ENCODE assay signal across 1 cellular context in the genomic region with DNA sequence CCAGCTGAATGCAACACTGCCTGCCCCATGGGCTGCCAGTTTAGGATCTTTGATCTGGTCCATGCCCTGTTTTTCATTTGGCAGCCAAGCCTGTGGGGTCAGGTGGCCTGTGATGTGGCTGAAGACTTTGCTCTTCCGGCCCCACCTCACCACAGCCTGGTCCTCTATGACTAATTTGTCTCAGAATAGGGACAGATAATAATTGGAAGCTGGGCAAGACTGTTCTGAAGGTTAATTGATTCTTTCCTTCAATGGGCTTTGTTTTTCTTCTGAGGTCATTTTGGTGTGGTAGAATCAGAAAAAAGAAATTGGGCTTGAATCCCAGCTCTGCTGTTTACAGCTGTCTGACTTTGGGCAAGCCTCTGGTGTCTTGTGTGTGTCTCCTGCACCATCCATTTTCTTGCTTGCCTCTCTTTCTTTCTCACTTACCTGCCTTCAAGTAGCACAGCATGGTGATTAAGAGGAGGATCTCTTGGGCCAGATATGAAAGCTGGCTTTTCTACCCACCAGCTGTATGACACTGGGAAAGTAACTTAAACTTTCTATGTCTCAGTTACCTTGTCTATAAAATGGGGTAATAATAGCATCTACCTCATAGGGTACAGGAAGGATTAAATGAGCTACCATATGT.
TF ChIP-seq lines count a peak whose summit lies in the region.

No MANE protein-coding gene starts in this region.

TF ChIP-seq in HepG2, 621 proteins besides CTCF, POLR2A, EP300 and RAD21 (continued from another document and continues in another):
- no peak for TF ChIP-seq ZNF879 (CRISPR knock-in tag; IDR thresholded peaks at IDR 0.05)
- no peak; the same call in 1 of the 2 replicates for TF ChIP-seq ELF1 (CRISPR knock-in tag; IDR thresholded peaks at IDR 0.05)
- peak; percentile 51 for TF ChIP-seq SAP130 (CRISPR knock-in tag; IDR thresholded peaks at IDR 0.05; ENCODE audit: low read depth)
- peak; percentile 15; the same call in 1 of the 2 replicates for TF ChIP-seq ZNF644 (CRISPR knock-in tag; IDR thresholded peaks at IDR 0.05; ENCODE audit: low read depth)
- TF ChIP-seq, protein P1, sequence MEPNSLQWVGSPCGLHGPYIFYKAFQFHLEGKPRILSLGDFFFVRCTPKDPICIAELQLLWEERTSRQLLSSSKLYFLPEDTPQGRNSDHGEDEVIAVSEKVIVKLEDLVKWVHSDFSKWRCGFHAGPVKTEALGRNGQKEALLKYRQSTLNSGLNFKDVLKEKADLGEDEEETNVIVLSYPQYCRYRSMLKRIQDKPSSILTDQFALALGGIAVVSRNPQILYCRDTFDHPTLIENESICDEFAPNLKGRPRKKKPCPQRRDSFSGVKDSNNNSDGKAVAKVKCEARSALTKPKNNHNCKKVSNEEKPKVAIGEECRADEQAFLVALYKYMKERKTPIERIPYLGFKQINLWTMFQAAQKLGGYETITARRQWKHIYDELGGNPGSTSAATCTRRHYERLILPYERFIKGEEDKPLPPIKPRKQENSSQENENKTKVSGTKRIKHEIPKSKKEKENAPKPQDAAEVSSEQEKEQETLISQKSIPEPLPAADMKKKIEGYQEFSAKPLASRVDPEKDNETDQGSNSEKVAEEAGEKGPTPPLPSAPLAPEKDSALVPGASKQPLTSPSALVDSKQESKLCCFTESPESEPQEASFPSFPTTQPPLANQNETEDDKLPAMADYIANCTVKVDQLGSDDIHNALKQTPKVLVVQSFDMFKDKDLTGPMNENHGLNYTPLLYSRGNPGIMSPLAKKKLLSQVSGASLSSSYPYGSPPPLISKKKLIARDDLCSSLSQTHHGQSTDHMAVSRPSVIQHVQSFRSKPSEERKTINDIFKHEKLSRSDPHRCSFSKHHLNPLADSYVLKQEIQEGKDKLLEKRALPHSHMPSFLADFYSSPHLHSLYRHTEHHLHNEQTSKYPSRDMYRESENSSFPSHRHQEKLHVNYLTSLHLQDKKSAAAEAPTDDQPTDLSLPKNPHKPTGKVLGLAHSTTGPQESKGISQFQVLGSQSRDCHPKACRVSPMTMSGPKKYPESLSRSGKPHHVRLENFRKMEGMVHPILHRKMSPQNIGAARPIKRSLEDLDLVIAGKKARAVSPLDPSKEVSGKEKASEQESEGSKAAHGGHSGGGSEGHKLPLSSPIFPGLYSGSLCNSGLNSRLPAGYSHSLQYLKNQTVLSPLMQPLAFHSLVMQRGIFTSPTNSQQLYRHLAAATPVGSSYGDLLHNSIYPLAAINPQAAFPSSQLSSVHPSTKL (CRISPR knock-in tag; IDR thresholded peaks at IDR 0.05), result peak; percentile 75
- TF ChIP-seq, protein P2, sequence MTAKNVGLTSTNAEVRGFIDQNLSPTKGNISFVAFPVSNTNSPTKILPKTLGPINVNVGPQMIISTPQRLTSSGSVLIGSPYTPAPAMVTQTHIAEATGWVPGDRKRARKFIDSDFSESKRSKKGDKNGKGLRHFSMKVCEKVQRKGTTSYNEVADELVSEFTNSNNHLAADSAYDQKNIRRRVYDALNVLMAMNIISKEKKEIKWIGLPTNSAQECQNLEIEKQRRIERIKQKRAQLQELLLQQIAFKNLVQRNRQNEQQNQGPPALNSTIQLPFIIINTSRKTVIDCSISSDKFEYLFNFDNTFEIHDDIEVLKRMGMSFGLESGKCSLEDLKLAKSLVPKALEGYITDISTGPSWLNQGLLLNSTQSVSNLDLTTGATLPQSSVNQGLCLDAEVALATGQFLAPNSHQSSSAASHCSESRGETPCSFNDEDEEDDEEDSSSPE (CRISPR knock-in tag; IDR thresholded peaks at IDR 0.05), result no peak
- TF ChIP-seq, protein P3, sequence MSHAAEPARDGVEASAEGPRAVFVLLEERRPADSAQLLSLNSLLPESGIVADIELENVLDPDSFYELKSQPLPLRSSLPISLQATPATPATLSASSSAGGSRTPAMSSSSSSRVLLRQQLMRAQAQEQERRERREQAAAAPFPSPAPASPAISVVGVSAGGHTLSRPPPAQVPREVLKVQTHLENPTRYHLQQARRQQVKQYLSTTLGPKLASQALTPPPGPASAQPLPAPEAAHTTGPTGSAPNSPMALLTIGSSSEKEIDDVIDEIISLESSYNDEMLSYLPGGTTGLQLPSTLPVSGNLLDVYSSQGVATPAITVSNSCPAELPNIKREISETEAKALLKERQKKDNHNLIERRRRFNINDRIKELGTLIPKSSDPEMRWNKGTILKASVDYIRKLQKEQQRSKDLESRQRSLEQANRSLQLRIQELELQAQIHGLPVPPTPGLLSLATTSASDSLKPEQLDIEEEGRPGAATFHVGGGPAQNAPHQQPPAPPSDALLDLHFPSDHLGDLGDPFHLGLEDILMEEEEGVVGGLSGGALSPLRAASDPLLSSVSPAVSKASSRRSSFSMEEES (CRISPR knock-in tag; IDR thresholded peaks at IDR 0.05), result peak; percentile 91
- TF ChIP-seq GTF2F1 (IDR thresholded peaks at IDR 0.05; ENCODE audit: low read length), result no peak
- no peak for TF ChIP-seq RARG (CRISPR knock-in tag; IDR thresholded peaks at IDR 0.05; ENCODE audit: low read depth)
- TF ChIP-seq ZNF619 (CRISPR knock-in tag; IDR thresholded peaks at IDR 0.05), result no peak
- no peak for TF ChIP-seq SMYD3 (CRISPR knock-in tag; IDR thresholded peaks at IDR 0.05)
- no peak for TF ChIP-seq KLF6 (CRISPR knock-in tag; IDR thresholded peaks at IDR 0.05)
- TF ChIP-seq ZNF761 (CRISPR knock-in tag; conservative IDR thresholded peaks at IDR 0.05), result no peak
- TF ChIP-seq ARNT (IDR thresholded peaks at IDR 0.05), result no peak
- TF ChIP-seq, protein P4, sequence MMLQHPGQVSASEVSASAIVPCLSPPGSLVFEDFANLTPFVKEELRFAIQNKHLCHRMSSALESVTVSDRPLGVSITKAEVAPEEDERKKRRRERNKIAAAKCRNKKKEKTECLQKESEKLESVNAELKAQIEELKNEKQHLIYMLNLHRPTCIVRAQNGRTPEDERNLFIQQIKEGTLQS (CRISPR knock-in tag; IDR thresholded peaks at IDR 0.05), result no peak
- TF ChIP-seq TMF1 (CRISPR knock-in tag; IDR thresholded peaks at IDR 0.05; ENCODE audit: low read depth), result no peak
- TF ChIP-seq IRF2 (CRISPR knock-in tag; IDR thresholded peaks at IDR 0.05), result peak; percentile 52; the same call in 1 of the 2 replicates
- TF ChIP-seq, protein P5, sequence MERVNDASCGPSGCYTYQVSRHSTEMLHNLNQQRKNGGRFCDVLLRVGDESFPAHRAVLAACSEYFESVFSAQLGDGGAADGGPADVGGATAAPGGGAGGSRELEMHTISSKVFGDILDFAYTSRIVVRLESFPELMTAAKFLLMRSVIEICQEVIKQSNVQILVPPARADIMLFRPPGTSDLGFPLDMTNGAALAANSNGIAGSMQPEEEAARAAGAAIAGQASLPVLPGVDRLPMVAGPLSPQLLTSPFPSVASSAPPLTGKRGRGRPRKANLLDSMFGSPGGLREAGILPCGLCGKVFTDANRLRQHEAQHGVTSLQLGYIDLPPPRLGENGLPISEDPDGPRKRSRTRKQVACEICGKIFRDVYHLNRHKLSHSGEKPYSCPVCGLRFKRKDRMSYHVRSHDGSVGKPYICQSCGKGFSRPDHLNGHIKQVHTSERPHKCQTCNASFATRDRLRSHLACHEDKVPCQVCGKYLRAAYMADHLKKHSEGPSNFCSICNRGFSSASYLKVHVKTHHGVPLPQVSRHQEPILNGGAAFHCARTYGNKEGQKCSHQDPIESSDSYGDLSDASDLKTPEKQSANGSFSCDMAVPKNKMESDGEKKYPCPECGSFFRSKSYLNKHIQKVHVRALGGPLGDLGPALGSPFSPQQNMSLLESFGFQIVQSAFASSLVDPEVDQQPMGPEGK (CRISPR knock-in tag; IDR thresholded peaks at IDR 0.05), result 0 out of 2 replicates have a peak, but pooled peaks have one; percentile 9
- peak; percentile 37 for TF ChIP-seq XRCC5 (optimal IDR thresholded peaks at IDR 0.05; ENCODE audit: low read length)
- no peak; the same call in 1 of the 2 replicates for TF ChIP-seq FOXO1 (CRISPR knock-in tag; IDR thresholded peaks at IDR 0.05)
- no peak for TF ChIP-seq ZNF607 (CRISPR knock-in tag; IDR thresholded peaks at IDR 0.05; ENCODE audit: borderline replicate concordance)
- no peak for TF ChIP-seq ZNF777 (CRISPR knock-in tag; IDR thresholded peaks at IDR 0.05)
- no peak for TF ChIP-seq ZNF256 (CRISPR knock-in tag; conservative IDR thresholded peaks at IDR 0.05)
- no peak for TF ChIP-seq ZNF251 (CRISPR knock-in tag; IDR thresholded peaks at IDR 0.05)
- TF ChIP-seq ZNF775 (CRISPR knock-in tag; IDR thresholded peaks at IDR 0.05; ENCODE audit: borderline replicate concordance), result no peak
- TF ChIP-seq ZNF562 (CRISPR knock-in tag; IDR thresholded peaks at IDR 0.05; ENCODE audit: borderline replicate concordance), result no peak
- TF ChIP-seq ZFP90 (CRISPR knock-in tag; IDR thresholded peaks at IDR 0.05; ENCODE audit: borderline replicate concordance), result no peak
- TF ChIP-seq, protein P6, sequence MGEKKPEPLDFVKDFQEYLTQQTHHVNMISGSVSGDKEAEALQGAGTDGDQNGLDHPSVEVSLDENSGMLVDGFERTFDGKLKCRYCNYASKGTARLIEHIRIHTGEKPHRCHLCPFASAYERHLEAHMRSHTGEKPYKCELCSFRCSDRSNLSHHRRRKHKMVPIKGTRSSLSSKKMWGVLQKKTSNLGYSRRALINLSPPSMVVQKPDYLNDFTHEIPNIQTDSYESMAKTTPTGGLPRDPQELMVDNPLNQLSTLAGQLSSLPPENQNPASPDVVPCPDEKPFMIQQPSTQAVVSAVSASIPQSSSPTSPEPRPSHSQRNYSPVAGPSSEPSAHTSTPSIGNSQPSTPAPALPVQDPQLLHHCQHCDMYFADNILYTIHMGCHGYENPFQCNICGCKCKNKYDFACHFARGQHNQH (CRISPR knock-in tag; IDR thresholded peaks at IDR 0.05), result 0 out of 2 replicates have a peak, but pooled peaks have one; percentile 35
- no peak for TF ChIP-seq BHLHE40 (IDR thresholded peaks at IDR 0.05; ENCODE audit: low read length)
- TF ChIP-seq ESRRA (CRISPR knock-in tag; IDR thresholded peaks at IDR 0.05; ENCODE audit: low read depth), result 0 out of 2 replicates have a peak, but pooled peaks have one; percentile 23
- TF ChIP-seq, protein P7, sequence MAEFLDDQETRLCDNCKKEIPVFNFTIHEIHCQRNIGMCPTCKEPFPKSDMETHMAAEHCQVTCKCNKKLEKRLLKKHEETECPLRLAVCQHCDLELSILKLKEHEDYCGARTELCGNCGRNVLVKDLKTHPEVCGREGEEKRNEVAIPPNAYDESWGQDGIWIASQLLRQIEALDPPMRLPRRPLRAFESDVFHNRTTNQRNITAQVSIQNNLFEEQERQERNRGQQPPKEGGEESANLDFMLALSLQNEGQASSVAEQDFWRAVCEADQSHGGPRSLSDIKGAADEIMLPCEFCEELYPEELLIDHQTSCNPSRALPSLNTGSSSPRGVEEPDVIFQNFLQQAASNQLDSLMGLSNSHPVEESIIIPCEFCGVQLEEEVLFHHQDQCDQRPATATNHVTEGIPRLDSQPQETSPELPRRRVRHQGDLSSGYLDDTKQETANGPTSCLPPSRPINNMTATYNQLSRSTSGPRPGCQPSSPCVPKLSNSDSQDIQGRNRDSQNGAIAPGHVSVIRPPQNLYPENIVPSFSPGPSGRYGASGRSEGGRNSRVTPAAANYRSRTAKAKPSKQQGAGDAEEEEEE (CRISPR knock-in tag; IDR thresholded peaks at IDR 0.05; ENCODE audit: borderline replicate concordance), result no peak
- TF ChIP-seq NFE2 (CRISPR knock-in tag; IDR thresholded peaks at IDR 0.05), result no peak
- TF ChIP-seq JARID2 (CRISPR knock-in tag; IDR thresholded peaks at IDR 0.05; ENCODE audit: insufficient replicate concordance), result no peak
- TF ChIP-seq, protein P8, sequence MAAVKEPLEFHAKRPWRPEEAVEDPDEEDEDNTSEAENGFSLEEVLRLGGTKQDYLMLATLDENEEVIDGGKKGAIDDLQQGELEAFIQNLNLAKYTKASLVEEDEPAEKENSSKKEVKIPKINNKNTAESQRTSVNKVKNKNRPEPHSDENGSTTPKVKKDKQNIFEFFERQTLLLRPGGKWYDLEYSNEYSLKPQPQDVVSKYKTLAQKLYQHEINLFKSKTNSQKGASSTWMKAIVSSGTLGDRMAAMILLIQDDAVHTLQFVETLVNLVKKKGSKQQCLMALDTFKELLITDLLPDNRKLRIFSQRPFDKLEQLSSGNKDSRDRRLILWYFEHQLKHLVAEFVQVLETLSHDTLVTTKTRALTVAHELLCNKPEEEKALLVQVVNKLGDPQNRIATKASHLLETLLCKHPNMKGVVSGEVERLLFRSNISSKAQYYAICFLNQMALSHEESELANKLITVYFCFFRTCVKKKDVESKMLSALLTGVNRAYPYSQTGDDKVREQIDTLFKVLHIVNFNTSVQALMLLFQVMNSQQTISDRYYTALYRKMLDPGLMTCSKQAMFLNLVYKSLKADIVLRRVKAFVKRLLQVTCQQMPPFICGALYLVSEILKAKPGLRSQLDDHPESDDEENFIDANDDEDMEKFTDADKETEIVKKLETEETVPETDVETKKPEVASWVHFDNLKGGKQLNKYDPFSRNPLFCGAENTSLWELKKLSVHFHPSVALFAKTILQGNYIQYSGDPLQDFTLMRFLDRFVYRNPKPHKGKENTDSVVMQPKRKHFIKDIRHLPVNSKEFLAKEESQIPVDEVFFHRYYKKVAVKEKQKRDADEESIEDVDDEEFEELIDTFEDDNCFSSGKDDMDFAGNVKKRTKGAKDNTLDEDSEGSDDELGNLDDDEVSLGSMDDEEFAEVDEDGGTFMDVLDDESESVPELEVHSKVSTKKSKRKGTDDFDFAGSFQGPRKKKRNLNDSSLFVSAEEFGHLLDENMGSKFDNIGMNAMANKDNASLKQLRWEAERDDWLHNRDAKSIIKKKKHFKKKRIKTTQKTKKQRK (IDR thresholded peaks at IDR 0.05; ENCODE audit: low read length), result no peak
- TF ChIP-seq MEIS2 (CRISPR knock-in tag; IDR thresholded peaks at IDR 0.05), result 0 out of 2 replicates have a peak, but pooled peaks have one; percentile 33
- TF ChIP-seq POGZ (CRISPR knock-in tag; IDR thresholded peaks at IDR 0.05), result peak; percentile 45; the same call in 1 of the 2 replicates
- no peak for TF ChIP-seq ZNF180 (CRISPR knock-in tag; IDR thresholded peaks at IDR 0.05; ENCODE audit: borderline replicate concordance, low read depth)
- peak; percentile 34; the same call in 1 of the 2 replicates for TF ChIP-seq SP5 (CRISPR knock-in tag; IDR thresholded peaks at IDR 0.05; ENCODE audit: borderline replicate concordance, low read depth)
- TF ChIP-seq ZNF441 (CRISPR knock-in tag; IDR thresholded peaks at IDR 0.05; ENCODE audit: borderline replicate concordance), result 0 out of 2 replicates have a peak, but pooled peaks have one; percentile 11
- no peak for TF ChIP-seq STAG1 (CRISPR knock-in tag; IDR thresholded peaks at IDR 0.05)
- TF ChIP-seq ZNF17 (CRISPR knock-in tag; IDR thresholded peaks at IDR 0.05), result no peak
- TF ChIP-seq ZMYM4 (CRISPR knock-in tag; IDR thresholded peaks at IDR 0.05), result peak; percentile 56; the same call in 1 of the 2 replicates
- peak; percentile 81 for TF ChIP-seq ZNF629 (CRISPR knock-in tag; conservative IDR thresholded peaks at IDR 0.05)
- TF ChIP-seq CCDC6 (CRISPR knock-in tag; IDR thresholded peaks at IDR 0.05), result 0 out of 2 replicates have a peak, but pooled peaks have one; percentile 42
- no peak for TF ChIP-seq ZNF136 (CRISPR knock-in tag; IDR thresholded peaks at IDR 0.05; ENCODE audit: low read depth)
- TF ChIP-seq HDAC2 (CRISPR knock-in tag; IDR thresholded peaks at IDR 0.05), result 0 out of 2 replicates have a peak, but pooled peaks have one; percentile 43
- TF ChIP-seq JUNB (CRISPR knock-in tag; IDR thresholded peaks at IDR 0.05; ENCODE audit: borderline replicate concordance), result no peak
- TF ChIP-seq SKI (IDR thresholded peaks at IDR 0.05; ENCODE audit: partially characterized antibody), result no peak
- 0 out of 2 replicates have a peak, but pooled peaks have one; percentile 36 for TF ChIP-seq PHF21A (CRISPR knock-in tag; IDR thresholded peaks at IDR 0.05)
